ENCODE assay signal across 22 cellular contexts in genomic region chr6:28979679-28980078, GRCh38. TPM values are rescaled to one million over a fixed set of nuclear protein-coding genes. Genes with fewer than 3 reads are reported as not detected.
DNase-seq lines count a peak whose midpoint lies in the region; ATAC-seq and TF ChIP-seq lines count a peak whose summit lies in the region.
"Had no signal": no experiment of that assay in that cellular context is flagged by ENCODE, and none has a peak within 500 bp of the region (broad histone marks: within the 10 kb centered on the region; RNA-seq: fewer than 3 reads in every experiment).

No MANE protein-coding gene starts in this region.

- H3K36me3 ChIP-seq in MG63: no peaks in the 10 kb centered on the region
- H3K36me3 ChIP-seq: lower lobe of right lung, right atrium auricular region, tibial artery had no signal

- peaks cover 27% of the 10 kb centered on the region for H3K36me3 Mint-ChIP-seq in CD4-positive, alpha-beta T cell (ENCODE audit: low read depth)
- H3K36me3 Mint-ChIP-seq in neural crest cell (ENCODE audit: low read depth): peaks cover 5% of the 10 kb centered on the region

- ATAC-seq in CD4-positive, alpha-beta T cell (ENCODE audit: poor library complexity): no peak
- no peak for ATAC-seq in HG03280 (IDR thresholded peaks at IDR 0.05; ENCODE audit: unreplicated experiment)
- ATAC-seq: activated T-cell treated with anti-CD3 and anti-CD28 coated beads, Interleukin-2, amount 50 U/mL, for 72 hours; lower lobe of right lung; natural killer cell treated with Interleukin-12 subunit alpha and Interleukin-12 subunit beta and Interleukin-15 and Interleukin-18, amount 100 ng/mL, for 72 hours; PC-3 had no signal

- POLR2A ChIA-PET in CD4-positive, alpha-beta T cell (lab: Charles Lee): interaction anchor here (1.0 to 3.9 kb wide), 3 partner anchors 20 to 142 kb away, joined by 3 to 24 read pairs (median 16); partner anchors contain the start of gene TRIM27

- no peaks in the 10 kb centered on the region for H3K9me3 ChIP-seq in CD4-positive, alpha-beta T cell (ENCODE audit: control insufficient read depth, low read length)
- no peaks in the 10 kb centered on the region for H3K9me3 ChIP-seq in MG63
- H3K9me3 ChIP-seq: lower lobe of right lung, right atrium auricular region, tibial artery had no signal

- TF ChIP-seq CTCF in CD4-positive, alpha-beta T cell (IDR thresholded peaks at IDR 0.05): no peak
- TF ChIP-seq CTCF in VCaP (conservative IDR thresholded peaks at IDR 0.05) (no peak), neural crest cell (conservative IDR thresholded peaks at IDR 0.05) (no peak)

- H3K27me3 Mint-ChIP-seq in CD4-positive, alpha-beta T cell: peaks cover 52% of the 10 kb centered on the region
- H3K27me3 Mint-ChIP-seq in neural crest cell (ENCODE audit: low read depth): peaks cover 53% of the 10 kb centered on the region

- H3K27ac Mint-ChIP-seq in CD4-positive, alpha-beta T cell: no peak overlapping the region
- H3K27ac Mint-ChIP-seq in neural crest cell (ENCODE audit: unreplicated experiment): no peak overlapping the region
- H3K27ac Mint-ChIP-seq: activated naive CD4-positive, alpha-beta T cell treated with anti-CD3 and anti-CD28 coated beads, Interleukin-2, amount 10 ng/mL, durations not matched to agents 7 days and 5 days; activated T-cell treated with anti-CD3 and anti-CD28 coated beads, Interleukin-2, amount 50 U/mL, for 72 hours; dendritic cell treated with granulocyte-macrophage colony-stimulating factor and Interleukin-4, amounts not matched to agents 40 ng/mL and 50 ng/mL, for 4 days had no signal

- H3K4me1 Mint-ChIP-seq in CD4-positive, alpha-beta T cell (ENCODE audit: low read depth): peaks cover 62% of the 10 kb centered on the region
- H3K4me1 Mint-ChIP-seq in neural crest cell: peaks cover 41% of the 10 kb centered on the region

- no peak overlapping the region for H3K4me3 ChIP-seq in MG63
- H3K4me3 ChIP-seq: lower lobe of right lung, right atrium auricular region, tibial artery had no signal

- peak overlapping the region; percentile 95 for H3K4me3 Mint-ChIP-seq in CD4-positive, alpha-beta T cell
- peak overlapping the region; percentile 90 for H3K4me3 Mint-ChIP-seq in neural crest cell
- H3K4me3 Mint-ChIP-seq: dendritic cell treated with granulocyte-macrophage colony-stimulating factor and Interleukin-4, amounts not matched to agents 40 ng/mL and 50 ng/mL, for 4 days had no signal

- H3K27ac ChIP-seq in CD4-positive, alpha-beta T cell (ENCODE audit: low read depth, low read length): no peak overlapping the region
- peak overlapping the region; percentile 70; the same call in 1 of the 2 replicates for H3K27ac ChIP-seq in VCaP
- H3K27ac ChIP-seq: lower lobe of right lung, parathyroid adenoma, right atrium auricular region, tibial artery had no signal

- no peaks in the 10 kb centered on the region for H3K27me3 ChIP-seq in CD4-positive, alpha-beta T cell (ENCODE audit: control insufficient read depth, insufficient read depth, low read length)
- no peaks in the 10 kb centered on the region for H3K27me3 ChIP-seq in MG63
- H3K27me3 ChIP-seq: right atrium auricular region had no signal

- in situ Hi-C loops in KBM-7 (cut with MboI; ENCODE audit: low pct_unique_long_range_greater_than_20kb, low sequenced_read_pairs): loop anchor here (25.0 kb wide), 1 partner anchor 292 kb away; no protein-coding TSS in a partner anchor

- intact Hi-C loops in CD4-positive, alpha-beta T cell (cut with DNase I, micrococcal nuclease): loop anchor here (2.0 to 10.0 kb wide), 6 partner anchors 33 to 1847 kb away; a partner anchor contains a TSS

- no peak for DNase-seq in CD4-positive, alpha-beta T cell
- DNase-seq in KBM-7 (peak; percentile 30), neural crest cell (ENCODE audit: low read depth, low spot score) (no peak), MG63 (no peak), DMS79 (lab: John Stamatoyannopoulos, UW) (no peak)
- DNase-seq: activated naive CD4-positive, alpha-beta T cell treated with anti-CD3 and anti-CD28 coated beads, Interleukin-2, amount 10 ng/mL, durations not matched to agents 7 days and 5 days; activated T-cell treated with anti-CD3 and anti-CD28 coated beads, Interleukin-2, amount 50 U/mL, for 72 hours; Calu3; central memory CD4-positive, alpha-beta T cell; lower lobe of right lung; NCI-H1436 treated with DMSO at 0.1 percent for 48 hours; PC-3; Right ventricle myocardium superior; stimulated activated CD4-positive, alpha-beta T cell treated with anti-CD3 and anti-CD28 coated beads, Interleukin-2, amount 100 ng/mL, for 24 hours; T-helper 9 cell; tibial artery had no signal

- CTCF ChIA-PET in CD4-positive, alpha-beta T cell (lab: Charles Lee): interaction anchor here (1.2 kb wide), 1 partner anchor 40 kb away, joined by 3 read pairs; no protein-coding TSS in a partner anchor

- peaks cover 5% of the 10 kb centered on the region for H3K9me3 Mint-ChIP-seq in CD4-positive, alpha-beta T cell
- H3K9me3 Mint-ChIP-seq in neural crest cell: peaks cover 4% of the 10 kb centered on the region
- H3K9me3 Mint-ChIP-seq: activated naive CD4-positive, alpha-beta T cell treated with anti-CD3 and anti-CD28 coated beads, Interleukin-2, amount 10 ng/mL, durations not matched to agents 7 days and 5 days; activated T-cell treated with anti-CD3 and anti-CD28 coated beads, Interleukin-2, amount 50 U/mL, for 72 hours; dendritic cell treated with granulocyte-macrophage colony-stimulating factor and Interleukin-4, amounts not matched to agents 40 ng/mL and 50 ng/mL, for 4 days; natural killer cell treated with Interleukin-12 subunit alpha and Interleukin-12 subunit beta and Interleukin-15 and Interleukin-18, amount 100 ng/mL, for 72 hours had no signal

RNA-seq across cellular contexts. Expression of gene ZNF311, which starts 25.4 kb away (rescaled TPM):
- total RNA-seq in CD4-positive, alpha-beta T cell: under 1 TPM; 0.25 to 0.31 TPM
- 1.2 and 1.3 TPM in 2 replicates for total RNA-seq in neural crest cell
- 1.4 TPM in 2 replicates for total RNA-seq in MG63 (2014; rRNA removed; shearing (Covaris generic); ENCODE audit: low replicate concordance)

RNA-seq across cellular contexts. Expression of gene TRIM27, which starts 55.9 kb away (rescaled TPM):
- 10 to 100 TPM; 11.5 to 13.2 TPM for total RNA-seq in CD4-positive, alpha-beta T cell
- 81.7 and 84.2 TPM in 2 replicates for total RNA-seq in neural crest cell
- total RNA-seq in MG63 (2014; rRNA removed; shearing (Covaris generic); ENCODE audit: low replicate concordance): 46.5 and 56.2 TPM in 2 replicates
